ENCODE assay signal across 1 cellular context in genomic region chr20:43514062-43514971, GRCh38.
A peak's percentile ranks its signal among the peaks of the same experiment; 100 is the strongest.
TF ChIP-seq lines count a peak whose summit lies in the region.

No MANE protein-coding gene starts in this region.

TF ChIP-seq in HepG2, 621 proteins besides CTCF, POLR2A, EP300 and RAD21 (continued from another document and continues in another):
- TF ChIP-seq GLMP (CRISPR knock-in tag; IDR thresholded peaks at IDR 0.05; ENCODE audit: borderline replicate concordance) = no peak
- peak; percentile 73; the same call in 1 of the 2 replicates for TF ChIP-seq POGZ (CRISPR knock-in tag; IDR thresholded peaks at IDR 0.05)
- TF ChIP-seq ISL2 (CRISPR knock-in tag; IDR thresholded peaks at IDR 0.05) = no peak; the same call in 1 of the 2 replicates
- TF ChIP-seq ZNF251 (CRISPR knock-in tag; IDR thresholded peaks at IDR 0.05) = no peak
- TF ChIP-seq HCFC1 (IDR thresholded peaks at IDR 0.05; ENCODE audit: low read depth, low read length) = peak; percentile 8; the same call in 1 of the 2 replicates
- TF ChIP-seq YEATS4 (CRISPR knock-in tag; IDR thresholded peaks at IDR 0.05; ENCODE audit: borderline replicate concordance) = peak; percentile 92
- TF ChIP-seq PRMT3 (CRISPR knock-in tag; IDR thresholded peaks at IDR 0.05; ENCODE audit: borderline replicate concordance, low read depth) = no peak; the same call in 1 of the 2 replicates
- peak; percentile 41; the same call in 1 of the 2 replicates for TF ChIP-seq ZHX2 (IDR thresholded peaks at IDR 0.05; ENCODE audit: low read depth)
- TF ChIP-seq ZHX2 (CRISPR knock-in tag; IDR thresholded peaks at IDR 0.05; ENCODE audit: borderline replicate concordance) = no peak; the same call in 1 of the 2 replicates
- peak; percentile 94 for TF ChIP-seq NRL (CRISPR knock-in tag; IDR thresholded peaks at IDR 0.05; ENCODE audit: borderline replicate concordance)
- no peak; the same call in 1 of the 2 replicates for TF ChIP-seq TBX3 (IDR thresholded peaks at IDR 0.05; ENCODE audit: borderline replicate concordance)
- no peak for TF ChIP-seq RFXANK (CRISPR knock-in tag; IDR thresholded peaks at IDR 0.05)
- TF ChIP-seq DRAP1 (CRISPR knock-in tag; IDR thresholded peaks at IDR 0.05) = peak; percentile 78
- no peak for TF ChIP-seq FOXA1 (IDR thresholded peaks at IDR 0.05)
- TF ChIP-seq FOXA1 (CRISPR knock-in tag; IDR thresholded peaks at IDR 0.05) = no peak
- peak; percentile 57; the same call in 1 of the 2 replicates for TF ChIP-seq ZBTB20 (CRISPR knock-in tag; IDR thresholded peaks at IDR 0.05; ENCODE audit: borderline replicate concordance, low read depth)
- TF ChIP-seq ZNF263 (CRISPR knock-in tag; IDR thresholded peaks at IDR 0.05) = no peak
- TF ChIP-seq WIZ (CRISPR knock-in tag; IDR thresholded peaks at IDR 0.05) = no peak
- no peak for TF ChIP-seq FLYWCH1 (CRISPR knock-in tag; IDR thresholded peaks at IDR 0.05)
- TF ChIP-seq SP4 (CRISPR knock-in tag; IDR thresholded peaks at IDR 0.05) = peak; percentile 95
- peak; percentile 18; the same call in 1 of the 2 replicates for TF ChIP-seq ZNF430 (CRISPR knock-in tag; IDR thresholded peaks at IDR 0.05)
- no peak; the same call in 1 of the 2 replicates for TF ChIP-seq MEIS2 (CRISPR knock-in tag; IDR thresholded peaks at IDR 0.05)
- TF ChIP-seq ZMAT5 (CRISPR knock-in tag; IDR thresholded peaks at IDR 0.05; ENCODE audit: borderline replicate concordance, low read depth) = no peak
- TF ChIP-seq ARHGAP35 (CRISPR knock-in tag; IDR thresholded peaks at IDR 0.05; ENCODE audit: borderline replicate concordance) = peak; percentile 70; the same call in 1 of the 2 replicates
- TF ChIP-seq ZFP90 (CRISPR knock-in tag; IDR thresholded peaks at IDR 0.05; ENCODE audit: borderline replicate concordance) = peak; percentile 18; the same call in 1 of the 2 replicates
- TF ChIP-seq NKX3-1 (CRISPR knock-in tag; IDR thresholded peaks at IDR 0.05) = no peak
- TF ChIP-seq MIXL1 (CRISPR knock-in tag; IDR thresholded peaks at IDR 0.05) = no peak
- peak; percentile 79 for TF ChIP-seq ZNF143 (CRISPR knock-in tag; IDR thresholded peaks at IDR 0.05)
- TF ChIP-seq KLF12 (CRISPR knock-in tag; IDR thresholded peaks at IDR 0.05; ENCODE audit: borderline replicate concordance) = no peak
- peak; percentile 87 for TF ChIP-seq EED (CRISPR knock-in tag; IDR thresholded peaks at IDR 0.05)
- TF ChIP-seq ZBTB3 (CRISPR knock-in tag; IDR thresholded peaks at IDR 0.05; ENCODE audit: borderline replicate concordance, low read depth) = no peak
- TF ChIP-seq ZNF652 (CRISPR knock-in tag; IDR thresholded peaks at IDR 0.05; ENCODE audit: borderline replicate concordance, low read depth) = no peak
- no peak for TF ChIP-seq DBP (CRISPR knock-in tag; IDR thresholded peaks at IDR 0.05; ENCODE audit: not compliant biosample characterization)
- 0 out of 2 replicates have a peak, but pooled peaks have one; percentile 28 for TF ChIP-seq SOX5 (CRISPR knock-in tag; IDR thresholded peaks at IDR 0.05; ENCODE audit: borderline replicate concordance)
- TF ChIP-seq ZBTB4 (CRISPR knock-in tag; IDR thresholded peaks at IDR 0.05; ENCODE audit: borderline replicate concordance) = no peak
- TF ChIP-seq ZFP41 (CRISPR knock-in tag; IDR thresholded peaks at IDR 0.05; ENCODE audit: borderline replicate concordance) = peak; percentile 25; the same call in 1 of the 2 replicates
- peak; percentile 19; the same call in 1 of the 2 replicates for TF ChIP-seq FOXP4 (CRISPR knock-in tag; IDR thresholded peaks at IDR 0.05)
- TF ChIP-seq GPBP1L1 (CRISPR knock-in tag; IDR thresholded peaks at IDR 0.05) = no peak
- no peak for TF ChIP-seq TSC22D2 (CRISPR knock-in tag; IDR thresholded peaks at IDR 0.05; ENCODE audit: borderline replicate concordance)
- TF ChIP-seq ZNF530 (CRISPR knock-in tag; IDR thresholded peaks at IDR 0.05; ENCODE audit: low read depth) = no peak
- TF ChIP-seq ZIK1 (CRISPR knock-in tag; IDR thresholded peaks at IDR 0.05; ENCODE audit: borderline replicate concordance, low read depth) = no peak
- TF ChIP-seq ZNF781 (CRISPR knock-in tag; IDR thresholded peaks at IDR 0.05; ENCODE audit: borderline replicate concordance, not compliant biosample characterization) = peak; percentile 41
- TF ChIP-seq ATF2 (CRISPR knock-in tag; IDR thresholded peaks at IDR 0.05) = no peak
- no peak for TF ChIP-seq STAT6 (CRISPR knock-in tag; IDR thresholded peaks at IDR 0.05; ENCODE audit: borderline replicate concordance)
